18 cellular contexts compared by ENCODE assay signal in genomic region chr21:33029975-33030461, GRCh38. TPM values are rescaled to one million over a fixed set of nuclear protein-coding genes. Genes with fewer than 3 reads are reported as not detected.
A peak's percentile ranks its signal among the peaks of the same experiment; 100 is the strongest.
DNase-seq lines count a peak whose midpoint lies in the region; ATAC-seq and TF ChIP-seq lines count a peak whose summit lies in the region.
"Had no signal": no experiment of that assay in that cellular context is flagged by ENCODE, and none has a peak within 500 bp of the region (broad histone marks: within the 10 kb centered on the region; RNA-seq: fewer than 3 reads in every experiment).

No MANE protein-coding gene starts in this region.

- H3K27me3 Mint-ChIP-seq in activated T-helper 17 cell treated with anti-CD3 and anti-CD28 coated beads, Interleukin-2, amount 50 U/mL, for 72 hours, result peaks cover 64% of the 10 kb centered on the region
- peaks cover 28% of the 10 kb centered on the region for H3K27me3 Mint-ChIP-seq in glutamatergic neuron (ENCODE audit: unreplicated experiment)
- peaks cover 72% of the 10 kb centered on the region for H3K27me3 Mint-ChIP-seq in stimulated activated naive CD8-positive, alpha-beta T cell treated with anti-CD3 and anti-CD28 coated beads, Interleukin-15, amount 100 ng/mL, for 72 hours

- H3K4me1 Mint-ChIP-seq in activated T-helper 17 cell treated with anti-CD3 and anti-CD28 coated beads, Interleukin-2, amount 50 U/mL, for 72 hours, result peaks cover 9% of the 10 kb centered on the region
- H3K4me1 Mint-ChIP-seq in glutamatergic neuron (ENCODE audit: low read depth, unreplicated experiment), result peaks cover 23% of the 10 kb centered on the region
- peaks cover 42% of the 10 kb centered on the region for H3K4me1 Mint-ChIP-seq in stimulated activated naive CD8-positive, alpha-beta T cell treated with anti-CD3 and anti-CD28 coated beads, Interleukin-15, amount 100 ng/mL, for 72 hours

- H3K27ac Mint-ChIP-seq in activated T-helper 17 cell treated with anti-CD3 and anti-CD28 coated beads, Interleukin-2, amount 50 U/mL, for 72 hours, result no peak overlapping the region
- H3K27ac Mint-ChIP-seq in glutamatergic neuron (ENCODE audit: unreplicated experiment), result no peak overlapping the region
- no peak overlapping the region for H3K27ac Mint-ChIP-seq in stimulated activated naive CD8-positive, alpha-beta T cell treated with anti-CD3 and anti-CD28 coated beads, Interleukin-15, amount 100 ng/mL, for 72 hours
- H3K27ac Mint-ChIP-seq: CD4-positive, CD25-positive, alpha-beta regulatory T cell had no signal

- DNase-seq in GM10266 (ENCODE audit: extremely low spot score) (peak; percentile 16), glutamatergic neuron (peak; percentile 30), sciatic nerve (ENCODE audit: low spot score) (peak; percentile 27), Kasumi-1 (lab: John Stamatoyannopoulos, UW) (no peak)
- no peak for DNase-seq in stimulated activated naive CD8-positive, alpha-beta T cell treated with anti-CD3 and anti-CD28 coated beads, Interleukin-15, amount 100 ng/mL, for 72 hours
- no peak for DNase-seq in activated CD8-positive, alpha-beta memory T cell treated with anti-CD3 and anti-CD28 coated beads, Interleukin-2, amount 50 U/mL, for 4 hours
- DNase-seq: AML-193; Calu3; CD4-positive, CD25-positive, alpha-beta regulatory T cell; GF-D8; NCI-H146; NCI-H2081 treated with DMSO at 0.1 percent for 48 hours; NCI-H524 treated with DMSO at 0.1 percent for 48 hours had no signal

- H3K4me3 Mint-ChIP-seq in activated T-helper 17 cell treated with anti-CD3 and anti-CD28 coated beads, Interleukin-2, amount 50 U/mL, for 72 hours, result peak overlapping the region; percentile 58
- H3K4me3 Mint-ChIP-seq in glutamatergic neuron (ENCODE audit: unreplicated experiment), result peak overlapping the region; percentile 83
- no peak overlapping the region for H3K4me3 Mint-ChIP-seq in stimulated activated naive CD8-positive, alpha-beta T cell treated with anti-CD3 and anti-CD28 coated beads, Interleukin-15, amount 100 ng/mL, for 72 hours

- TF ChIP-seq CTCF in GM10266 (IDR thresholded peaks at IDR 0.05; ENCODE audit: control insufficient read depth, insufficient read depth, low read depth, missing control alignments) (no peak), glutamatergic neuron (IDR thresholded peaks at IDR 0.05; ENCODE audit: partially characterized antibody, unreplicated experiment) (no peak)

- no peaks in the 10 kb centered on the region for H3K36me3 Mint-ChIP-seq in activated T-helper 17 cell treated with anti-CD3 and anti-CD28 coated beads, Interleukin-2, amount 50 U/mL, for 72 hours (ENCODE audit: low read depth)
- peaks cover 5% of the 10 kb centered on the region for H3K36me3 Mint-ChIP-seq in glutamatergic neuron (ENCODE audit: unreplicated experiment)
- H3K36me3 Mint-ChIP-seq: CD4-positive, CD25-positive, alpha-beta regulatory T cell had no signal

- intact Hi-C loops in sciatic nerve (cut with DNase I), result no loop called here

- H3K9me3 Mint-ChIP-seq in activated T-helper 17 cell treated with anti-CD3 and anti-CD28 coated beads, Interleukin-2, amount 50 U/mL, for 72 hours, result no peaks in the 10 kb centered on the region
- H3K9me3 Mint-ChIP-seq in glutamatergic neuron (ENCODE audit: unreplicated experiment), result peaks cover 20% of the 10 kb centered on the region
- H3K9me3 Mint-ChIP-seq in stimulated activated naive CD8-positive, alpha-beta T cell treated with anti-CD3 and anti-CD28 coated beads, Interleukin-15, amount 100 ng/mL, for 72 hours, result no peaks in the 10 kb centered on the region

- ATAC-seq in activated T-helper 17 cell treated with anti-CD3 and anti-CD28 coated beads, Interleukin-2, amount 50 U/mL, for 72 hours (replicated peaks), result no peak
- no peak for ATAC-seq in sciatic nerve
- no peak for ATAC-seq in HG03354 (IDR thresholded peaks at IDR 0.05; ENCODE audit: poor library complexity, severe bottlenecking, unreplicated experiment)
- no peak for ATAC-seq in stimulated activated naive CD8-positive, alpha-beta T cell treated with anti-CD3 and anti-CD28 coated beads, Interleukin-15, amount 100 ng/mL, for 72 hours

RNA-seq across cellular contexts. Expression of gene OLIG2, which starts 4.3 kb away (rescaled TPM):
- not detected for total RNA-seq in activated T-helper 17 cell treated with anti-CD3 and anti-CD28 coated beads, Interleukin-2, amount 50 U/mL, for 72 hours
- total RNA-seq in glutamatergic neuron (ENCODE audit: unreplicated experiment) (21.4 TPM), sciatic nerve (not detected)
- total RNA-seq: A673; Calu3; CD4-positive, CD25-positive, alpha-beta regulatory T cell; HT1080; SJSA1 had no signal

RNA-seq across cellular contexts. Expression of gene OLIG1, which starts 39.9 kb away (rescaled TPM):
- not detected for total RNA-seq in activated T-helper 17 cell treated with anti-CD3 and anti-CD28 coated beads, Interleukin-2, amount 50 U/mL, for 72 hours
- 14.2 TPM for total RNA-seq in glutamatergic neuron (ENCODE audit: unreplicated experiment)
- total RNA-seq in sciatic nerve, result 0.53 TPM
- total RNA-seq: A673; Calu3; CD4-positive, CD25-positive, alpha-beta regulatory T cell; HT1080; SJSA1 had no signal

Comparison
In these comparisons a context has a peak if more than half of its experiments do, and no peak if none do; other contexts are left out.
1. DNase-seq: peak in GM10266 (single experiment), glutamatergic neuron (single experiment) and sciatic nerve (single experiment); none in Kasumi-1 (0 of 2), stimulated activated naive CD8-positive, alpha-beta T cell treated with anti-CD3 and anti-CD28 coated beads, Interleukin-15, amount 100 ng/mL, for 72 hours (0 of 2) and activated CD8-positive, alpha-beta memory T cell treated with anti-CD3 and anti-CD28 coated beads, Interleukin-2, amount 50 U/mL, for 4 hours (single experiment).
2. H3K4me3 Mint-ChIP-seq: peak in activated T-helper 17 cell treated with anti-CD3 and anti-CD28 coated beads, Interleukin-2, amount 50 U/mL, for 72 hours (single experiment) and glutamatergic neuron (single experiment); none in stimulated activated naive CD8-positive, alpha-beta T cell treated with anti-CD3 and anti-CD28 coated beads, Interleukin-15, amount 100 ng/mL, for 72 hours (0 of 2).
3. RNA of gene OLIG2, which starts 4.3 kb away (total RNA-seq): 21.4 TPM in glutamatergic neuron (single experiment); not detected in activated T-helper 17 cell treated with anti-CD3 and anti-CD28 coated beads, Interleukin-2, amount 50 U/mL, for 72 hours and not detected in sciatic nerve (single experiment); every median in the first group is over 10 times any median in the second.